Comparison of ENCODE assay signal across 12 cellular contexts in genomic region chr7:157253850-157254249, GRCh38.
DNase-seq lines count a peak whose midpoint lies in the region; ATAC-seq and TF ChIP-seq lines count a peak whose summit lies in the region.
"Had no signal": no experiment of that assay in that cellular context is flagged by ENCODE, and none has a peak within 500 bp of the region (broad histone marks: within the 10 kb centered on the region; RNA-seq: fewer than 3 reads in every experiment).

No MANE protein-coding gene starts in this region.

- H3K4me3 ChIP-seq in dorsolateral prefrontal cortex: peak overlapping the region in 1 of 59 donors; percentile 8
- H3K4me3 ChIP-seq: GM23338, MG63 had no signal

- H3K27me3 ChIP-seq in dorsolateral prefrontal cortex: no peaks in the 10 kb centered on the region
- H3K27me3 ChIP-seq: MG63 had no signal

- H3K27ac ChIP-seq in dorsolateral prefrontal cortex: no peak overlapping the region

- intact Hi-C loops in dorsolateral prefrontal cortex (cut with DNase I): loop anchor here in 1 of 2 donors (5.0 kb wide), 2 partner anchors 83 to 1153 kb away; partner anchors contain the start of gene DNAJB6

- ATAC-seq in HG03571 (IDR thresholded peaks at IDR 0.05; ENCODE audit: unreplicated experiment): no peak
- ATAC-seq: GM23338 had no signal

- DNase-seq in DMS79 (lab: John Stamatoyannopoulos, UW) (peak; percentile 81), NCI-H2171 (lab: John Stamatoyannopoulos, UW) (peak; percentile 18), dorsolateral prefrontal cortex (peak; percentile 79 to 88 (median 86)), mucosa of gallbladder (ENCODE audit: low spot score) (peak; percentile 37), NCI-H226 (no peak), amniotic stem cell (lab: John Stamatoyannopoulos, UW) (no peak), NCI-H1930 (lab: John Stamatoyannopoulos, UW) (no peak)
- DNase-seq: activated CD4-positive, alpha-beta memory T cell treated with anti-CD3 and anti-CD28 coated beads, Interleukin-2, amount 10 ng/mL, durations not matched to agents 7 days and 5 days; erythroblast; MG63 had no signal

- TF ChIP-seq CTCF in dorsolateral prefrontal cortex (IDR thresholded peaks at IDR 0.05 in 54 of 56, conservative IDR thresholded peaks at IDR 0.05 in 2 of 56; ENCODE audit: low read depth in 1 of 56, partially characterized antibody in 56 of 56): peak in 52 of 56 donors; percentile 12 to 67 (median 46)

Comparison
In these comparisons a context has a peak if more than half of its experiments do, and no peak if none do; other contexts are left out.
1. DNase-seq: peak in DMS79 (single experiment), NCI-H2171 (single experiment), dorsolateral prefrontal cortex (10 of 10) and mucosa of gallbladder (single experiment); none in NCI-H226 (single experiment), amniotic stem cell (single experiment) and NCI-H1930 (0 of 2).